Comparison of ENCODE assay signal across 8 cellular contexts in genomic region chr11:96254087-96254486, GRCh38.
A peak's percentile ranks its signal among the peaks of the same experiment; 100 is the strongest.
DNase-seq lines count a peak whose midpoint lies in the region; ATAC-seq and TF ChIP-seq lines count a peak whose summit lies in the region.

No MANE protein-coding gene starts in this region.

- H3K27ac ChIP-seq in GM23338 (ENCODE audit: low read depth), result peak overlapping the region; percentile 4; the same call in 1 of the 2 replicates

- peak overlapping the region; percentile 61 for H3K27ac Mint-ChIP-seq in GM23338

- H4K20me1 ChIP-seq in GM23338 (replicated peaks; ENCODE audit: insufficient read depth), result no peaks in the 10 kb centered on the region

- H3K4me1 ChIP-seq in GM23338 (ENCODE audit: insufficient read depth), result peaks cover 25% of the 10 kb centered on the region

- peak; percentile 22 for DNase-seq in GM23338 (ENCODE audit: low spot score)
- peak; percentile 60 for DNase-seq in MV-4-11 (lab: John Stamatoyannopoulos, UW)
- peak; percentile 25 for DNase-seq in epithelial cell of esophagus (ENCODE audit: low read depth)
- peak; percentile 49 for DNase-seq in skeletal muscle cell (ENCODE audit: low read depth)
- no peak for DNase-seq in amniotic stem cell (lab: John Stamatoyannopoulos, UW)
- no peak for DNase-seq in C1 segment of cervical spinal cord (lab: John Stamatoyannopoulos, UW)
- DNase-seq in GM19240 (ENCODE audit: insufficient read length, low spot score), result no peak

- no peaks in the 10 kb centered on the region for H3F3A ChIP-seq in GM23338 (replicated peaks; ENCODE audit: low read depth)

- ATAC-seq in GM18498 (IDR thresholded peaks at IDR 0.05; ENCODE audit: unreplicated experiment) (peak; percentile 55), GM23338 (no peak; the same call in 1 of the 3 replicates)

- no peaks in the 10 kb centered on the region; the same call in 1 of the 2 replicates for H3K79me2 ChIP-seq in GM23338 (replicated peaks; ENCODE audit: insufficient read depth)

- no peaks in the 10 kb centered on the region for H3K36me3 Mint-ChIP-seq in GM23338 (ENCODE audit: low read depth)

- H2AFZ ChIP-seq in GM23338, result no peak overlapping the region

- TF ChIP-seq CTCF in GM23338 (conservative IDR thresholded peaks at IDR 0.05; ENCODE audit: low read depth in 2 of 2), result no peak
- no peak for TF ChIP-seq CTCF in epithelial cell of esophagus (IDR thresholded peaks at IDR 0.05; ENCODE audit: insufficient read depth, low read depth, low read length, missing control alignments)

- H3K36me3 ChIP-seq in GM23338 (ENCODE audit: insufficient read depth), result no peaks in the 10 kb centered on the region

- peak overlapping the region; percentile 21; the same call in 1 of the 2 replicates for H3K4me2 ChIP-seq in GM23338

- H3K4me3 Mint-ChIP-seq in GM23338, result peak overlapping the region; percentile 27; the same call in 2 of the 3 replicates

- no peaks in the 10 kb centered on the region; the same call in 2 of the 3 replicates for H3K9me3 Mint-ChIP-seq in GM23338

- H3K27me3 Mint-ChIP-seq in GM23338 (ENCODE audit: insufficient read depth, low read depth, poor library complexity), result no peaks in the 10 kb centered on the region

- no peak overlapping the region for H3K4me3 ChIP-seq in GM23338
- H3K4me3 ChIP-seq in epithelial cell of esophagus (ENCODE audit: low read length), result no peak overlapping the region
- no peak overlapping the region for H3K4me3 ChIP-seq in skeletal muscle cell (ENCODE audit: low read depth, low read length)

- H3K9me2 ChIP-seq in GM23338 (ENCODE audit: insufficient read depth), result no peaks in the 10 kb centered on the region

- no peaks in the 10 kb centered on the region for H3K27me3 ChIP-seq in GM23338 (ENCODE audit: insufficient read depth)

- H3K4me1 Mint-ChIP-seq in GM23338, result peaks cover 44% of the 10 kb centered on the region

TF ChIP-seq in GM23338, 12 proteins besides CTCF, POLR2A, EP300 and RAD21:
- TF ChIP-seq EZH2phosphoT487 (IDR thresholded peaks at IDR 0.05; ENCODE audit: unreplicated experiment) (no peak), ETS1 (IDR thresholded peaks at IDR 0.05) (no peak)
TF ChIP-seq in GM23338: peak in this region for 0.

Comparison
In these comparisons a context has a peak if more than half of its experiments do, and no peak if none do; other contexts are left out.
1. DNase-seq: peak in GM23338 (single experiment), MV-4-11 (single experiment), epithelial cell of esophagus (single experiment) and skeletal muscle cell (single experiment); none in amniotic stem cell (single experiment), C1 segment of cervical spinal cord (0 of 14) and GM19240 (single experiment).